ENCODE assay signal across 24 cellular contexts in the genomic region with DNA sequence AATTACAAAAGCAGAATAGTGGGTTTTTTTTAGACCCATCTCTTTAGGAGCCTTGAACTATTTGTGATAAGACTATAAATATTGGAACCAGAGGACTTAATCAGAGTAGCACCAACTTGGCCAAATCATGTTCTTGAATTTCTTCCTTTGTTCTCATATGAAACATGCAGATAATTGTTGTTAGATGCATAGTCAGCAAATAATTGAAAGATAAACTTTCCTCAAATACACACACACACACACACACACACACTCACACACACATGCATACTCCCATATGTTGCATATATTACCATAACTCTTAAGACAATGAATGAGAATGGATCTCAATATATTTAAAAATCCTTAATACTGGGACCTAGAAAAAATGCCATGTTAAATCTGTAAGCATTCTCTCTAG.
"Had no signal": no experiment of that assay in that cellular context is flagged by ENCODE, and none has a peak within 500 bp of the region (broad histone marks: within the 10 kb centered on the region; RNA-seq: fewer than 3 reads in every experiment).

No MANE protein-coding gene starts in this region.

- H3K36me3 ChIP-seq: SJSA1 had no signal

- FAIRE-seq: HTR-8/SVneo, RCC 7860 had no signal

- H3K27ac ChIP-seq: HL-60, KMS-11, SJSA1, SK-N-MC had no signal

- H3K27me3 ChIP-seq: SJSA1 had no signal

- H3K4me1 ChIP-seq: SJSA1 had no signal

- H3K9me3 ChIP-seq: SJSA1 had no signal

- DNase-seq: Kasumi-1, MM.1S, NCI-H1092 treated with DMSO at 0.1 percent for 48 hours, NCI-H1436, NCI-H187, NCI-H2029, NCI-H2081 treated with DMSO at 0.1 percent for 48 hours, NCI-H2171, NCI-H226, NCI-H446, NCI-H510A, NCI-H524 treated with DMSO at 0.1 percent for 48 hours, NCI-H69, NCI-H774, OCI-M1, Right ventricle myocardium superior, RPMI8226, SIG-M5 had no signal

- H3K4me2 ChIP-seq: KMS-11 had no signal

- H3K4me3 ChIP-seq: SJSA1, SK-N-MC had no signal

- H3K9ac ChIP-seq: KMS-11 had no signal
